Comparison of ENCODE assay signal across 9 cellular contexts in the genomic region with DNA sequence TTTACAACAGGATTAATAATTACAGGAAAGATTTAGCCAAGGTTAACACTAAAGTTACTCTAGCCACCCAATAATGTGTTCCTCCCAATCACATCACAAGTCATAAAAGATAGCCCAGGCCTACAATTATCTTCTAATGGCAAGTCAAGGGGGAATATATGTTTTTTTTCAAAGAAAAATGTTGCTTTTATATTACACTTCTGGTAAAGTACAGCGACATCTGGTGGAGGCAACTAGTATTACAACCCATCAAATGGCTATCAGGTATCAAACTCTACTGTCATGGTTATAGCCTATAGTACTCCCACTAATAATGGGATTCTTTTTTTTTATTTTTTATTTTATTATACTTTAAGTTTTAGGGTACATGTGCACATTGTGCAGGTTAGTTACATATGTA.
A peak's percentile ranks its signal among the peaks of the same experiment; 100 is the strongest.
DNase-seq lines count a peak whose midpoint lies in the region; ATAC-seq, FAIRE-seq and TF ChIP-seq lines count a peak whose summit lies in the region.
"Had no signal": no experiment of that assay in that cellular context is flagged by ENCODE, and none has a peak within 500 bp of the region (broad histone marks: within the 10 kb centered on the region; RNA-seq: fewer than 3 reads in every experiment).

No MANE protein-coding gene starts in this region.

- H3K27ac ChIP-seq in AG04450 (ENCODE audit: low read depth, low read length): no peak overlapping the region
- no peak overlapping the region for H3K27ac ChIP-seq in WERI-Rb-1
- H3K27ac ChIP-seq: epithelial cell of prostate had no signal

- peak; percentile 57 for TF ChIP-seq CTCF in AG04450 (IDR thresholded peaks at IDR 0.05; ENCODE audit: low read depth, low read length)
- TF ChIP-seq CTCF in GM12875 (IDR thresholded peaks at IDR 0.05; ENCODE audit: borderline replicate concordance, insufficient read depth, low read depth, low read length): peak; percentile 42; the same call in 1 of the 2 replicates
- peak; percentile 29; the same call in 1 of the 2 replicates for TF ChIP-seq CTCF in WERI-Rb-1 (IDR thresholded peaks at IDR 0.05; ENCODE audit: low read depth, low read length)
- TF ChIP-seq CTCF in omental fat pad (IDR thresholded peaks at IDR 0.05): no peak

- POLR2A ChIA-PET in AG04450 (lab: Yijun Ruan, JAX): no interaction called here

- no peak for ATAC-seq in omental fat pad (ENCODE audit: low FRiP score)

- FAIRE-seq in frontal cortex (lab: Jason Lieb, UNC): no peak

- H3K9me3 ChIP-seq in AG04450 (ENCODE audit: control insufficient read depth, insufficient read depth, low read length) (peaks cover 4% of the 10 kb centered on the region; the same call in 1 of the 2 replicates), WERI-Rb-1 (ENCODE audit: severe bottlenecking) (peaks cover 6% of the 10 kb centered on the region)

- H3K4me3 ChIP-seq in AG04450 (ENCODE audit: low read depth, low read length) (no peak overlapping the region), GM12875 (ENCODE audit: low read depth, low read length) (no peak overlapping the region), WERI-Rb-1 (ENCODE audit: low read depth, low read length) (no peak overlapping the region)

- DNase-seq in AG04450 (ENCODE audit: low read depth, low spot score) (no peak), WERI-Rb-1 (no peak), iPS DF 4.7 (ENCODE audit: extremely low read depth, low spot score) (peak; percentile 33), NCI-H2171 treated with DMSO at 0.1 percent for 48 hours (lab: John Stamatoyannopoulos, UW) (no peak), frontal cortex (ENCODE audit: low spot score in 2 of 2) (no peak), omental fat pad (ENCODE audit: low spot score) (no peak), nucleus accumbens (lab: John Stamatoyannopoulos, UW) (no peak)

- CTCF ChIA-PET in AG04450 (lab: Charles Lee): no interaction called here

- H3K36me3 ChIP-seq in WERI-Rb-1: no peaks in the 10 kb centered on the region; the same call in 1 of the 2 replicates

- no peaks in the 10 kb centered on the region for H3K27me3 ChIP-seq in AG04450 (ENCODE audit: control insufficient read depth, insufficient read depth, low read length)
- no peaks in the 10 kb centered on the region for H3K27me3 ChIP-seq in WERI-Rb-1 (ENCODE audit: insufficient read depth, low read depth, severe bottlenecking)

Comparison
In these comparisons a context has a peak if more than half of its experiments do, and no peak if none do; other contexts are left out.
1. CTCF ChIP-seq: peak in AG04450 (single experiment), GM12875 (single experiment) and WERI-Rb-1 (single experiment); none in omental fat pad (0 of 3).